Comparison of ENCODE assay signal across 8 cellular contexts in the genomic region with DNA sequence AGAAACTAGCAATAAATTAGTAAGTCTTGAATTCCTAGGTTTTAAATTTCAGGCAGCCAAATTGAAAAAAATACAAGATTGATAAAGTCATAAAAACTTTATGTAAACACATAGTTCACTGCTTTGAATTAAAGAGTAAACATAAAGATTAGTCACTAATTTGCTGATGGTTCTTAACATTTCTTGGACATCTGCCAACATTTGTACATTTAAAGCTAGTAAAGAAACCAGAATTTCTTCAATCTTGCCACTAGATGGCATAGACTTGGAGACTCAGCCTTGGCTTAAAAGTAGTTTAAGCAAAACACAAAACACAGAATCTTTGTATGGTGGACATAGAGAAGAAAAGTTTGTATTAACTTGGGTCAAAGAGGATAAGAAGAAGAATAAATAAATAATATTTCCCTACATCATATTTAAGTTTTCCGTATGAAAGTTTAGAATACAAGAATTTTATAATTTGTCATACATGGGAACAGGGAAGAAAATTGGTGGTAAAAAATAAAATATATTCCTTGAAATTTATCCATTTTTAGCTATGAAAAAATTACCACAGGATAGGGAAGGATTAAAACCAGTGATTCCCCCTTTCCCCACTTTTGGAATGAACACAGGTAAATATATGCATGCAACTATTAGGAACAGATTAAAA. TPM values are rescaled to one million over a fixed set of nuclear protein-coding genes. Genes with fewer than 3 reads are reported as not detected.
DNase-seq lines count a peak whose midpoint lies in the region; ATAC-seq and TF ChIP-seq lines count a peak whose summit lies in the region.

No MANE protein-coding gene starts in this region.

- ATAC-seq in GM19463 (IDR thresholded peaks at IDR 0.05; ENCODE audit: unreplicated experiment), result peak; percentile 37

- H3K4me3 Mint-ChIP-seq in neural crest cell, result no peak overlapping the region

- no peaks in the 10 kb centered on the region for H3K36me3 Mint-ChIP-seq in neural crest cell (ENCODE audit: low read depth)

- H3K27me3 Mint-ChIP-seq in neural crest cell (ENCODE audit: low read depth), result no peaks in the 10 kb centered on the region

- peak; percentile 78 for TF ChIP-seq CTCF in neural crest cell (conservative IDR thresholded peaks at IDR 0.05)

- DNase-seq in COLO829 (ENCODE audit: low spot score), result peak; percentile 58
- peak; percentile 80 for DNase-seq in NAMALWA (ENCODE audit: low spot score)
- DNase-seq in RPMI8226, result peak; percentile 87
- DNase-seq in epidermal melanocyte (ENCODE audit: insufficient read length, low spot score), result peak; percentile 65
- DNase-seq in neural crest cell (ENCODE audit: low read depth, low spot score), result no peak
- no peak for DNase-seq in stimulated activated naive CD4-positive, alpha-beta T cell treated with Interleukin-2 at 50 U/mL for 16 hours (lab: John Stamatoyannopoulos, UW)
- DNase-seq in UCSD-AML1 (lab: John Stamatoyannopoulos, UW; ENCODE audit: unreplicated experiment), result no peak

- H3K4me1 Mint-ChIP-seq in neural crest cell, result no peaks in the 10 kb centered on the region

- peaks cover 4% of the 10 kb centered on the region for H3K9me3 Mint-ChIP-seq in neural crest cell

- H3K27ac Mint-ChIP-seq in neural crest cell (ENCODE audit: unreplicated experiment), result no peak overlapping the region

RNA-seq across cellular contexts. Expression of gene FAM135A, which starts 41.7 kb away (rescaled TPM):
- 30.9 and 32.1 TPM in 2 replicates for total RNA-seq in neural crest cell

Comparison
In these comparisons a context has a peak if more than half of its experiments do, and no peak if none do; other contexts are left out.
1. DNase-seq: peak in COLO829 (single experiment), NAMALWA (single experiment), RPMI8226 (single experiment) and epidermal melanocyte (single experiment); none in neural crest cell (single experiment), stimulated activated naive CD4-positive, alpha-beta T cell treated with Interleukin-2 at 50 U/mL for 16 hours (single experiment) and UCSD-AML1 (single experiment).